In the genomic region with DNA sequence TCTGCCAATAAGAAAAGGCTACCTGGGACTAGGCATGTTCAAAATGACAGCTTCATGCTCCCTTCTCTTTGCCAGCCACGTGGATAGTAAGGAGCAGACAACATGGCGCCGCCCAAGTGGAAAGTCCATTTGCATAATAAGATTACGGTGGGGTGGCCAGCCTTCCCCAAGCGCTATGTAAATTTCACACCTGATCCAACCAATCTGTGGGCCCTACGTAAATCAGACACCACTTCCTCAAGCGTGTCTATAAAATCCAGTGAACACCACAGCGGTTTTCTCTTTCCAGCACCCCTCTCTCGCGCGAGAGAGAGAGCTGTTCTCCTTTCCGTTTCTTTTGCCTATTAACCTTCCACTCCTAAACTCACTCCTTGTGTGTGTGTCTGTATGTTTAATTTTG, we compare ENCODE assay signal across 1 cellular context.
TF ChIP-seq lines count a peak whose summit lies in the region.

No MANE protein-coding gene starts in this region.

TF ChIP-seq in H1, 55 proteins besides CTCF, POLR2A, EP300 and RAD21:
- TF ChIP-seq, protein P1, sequence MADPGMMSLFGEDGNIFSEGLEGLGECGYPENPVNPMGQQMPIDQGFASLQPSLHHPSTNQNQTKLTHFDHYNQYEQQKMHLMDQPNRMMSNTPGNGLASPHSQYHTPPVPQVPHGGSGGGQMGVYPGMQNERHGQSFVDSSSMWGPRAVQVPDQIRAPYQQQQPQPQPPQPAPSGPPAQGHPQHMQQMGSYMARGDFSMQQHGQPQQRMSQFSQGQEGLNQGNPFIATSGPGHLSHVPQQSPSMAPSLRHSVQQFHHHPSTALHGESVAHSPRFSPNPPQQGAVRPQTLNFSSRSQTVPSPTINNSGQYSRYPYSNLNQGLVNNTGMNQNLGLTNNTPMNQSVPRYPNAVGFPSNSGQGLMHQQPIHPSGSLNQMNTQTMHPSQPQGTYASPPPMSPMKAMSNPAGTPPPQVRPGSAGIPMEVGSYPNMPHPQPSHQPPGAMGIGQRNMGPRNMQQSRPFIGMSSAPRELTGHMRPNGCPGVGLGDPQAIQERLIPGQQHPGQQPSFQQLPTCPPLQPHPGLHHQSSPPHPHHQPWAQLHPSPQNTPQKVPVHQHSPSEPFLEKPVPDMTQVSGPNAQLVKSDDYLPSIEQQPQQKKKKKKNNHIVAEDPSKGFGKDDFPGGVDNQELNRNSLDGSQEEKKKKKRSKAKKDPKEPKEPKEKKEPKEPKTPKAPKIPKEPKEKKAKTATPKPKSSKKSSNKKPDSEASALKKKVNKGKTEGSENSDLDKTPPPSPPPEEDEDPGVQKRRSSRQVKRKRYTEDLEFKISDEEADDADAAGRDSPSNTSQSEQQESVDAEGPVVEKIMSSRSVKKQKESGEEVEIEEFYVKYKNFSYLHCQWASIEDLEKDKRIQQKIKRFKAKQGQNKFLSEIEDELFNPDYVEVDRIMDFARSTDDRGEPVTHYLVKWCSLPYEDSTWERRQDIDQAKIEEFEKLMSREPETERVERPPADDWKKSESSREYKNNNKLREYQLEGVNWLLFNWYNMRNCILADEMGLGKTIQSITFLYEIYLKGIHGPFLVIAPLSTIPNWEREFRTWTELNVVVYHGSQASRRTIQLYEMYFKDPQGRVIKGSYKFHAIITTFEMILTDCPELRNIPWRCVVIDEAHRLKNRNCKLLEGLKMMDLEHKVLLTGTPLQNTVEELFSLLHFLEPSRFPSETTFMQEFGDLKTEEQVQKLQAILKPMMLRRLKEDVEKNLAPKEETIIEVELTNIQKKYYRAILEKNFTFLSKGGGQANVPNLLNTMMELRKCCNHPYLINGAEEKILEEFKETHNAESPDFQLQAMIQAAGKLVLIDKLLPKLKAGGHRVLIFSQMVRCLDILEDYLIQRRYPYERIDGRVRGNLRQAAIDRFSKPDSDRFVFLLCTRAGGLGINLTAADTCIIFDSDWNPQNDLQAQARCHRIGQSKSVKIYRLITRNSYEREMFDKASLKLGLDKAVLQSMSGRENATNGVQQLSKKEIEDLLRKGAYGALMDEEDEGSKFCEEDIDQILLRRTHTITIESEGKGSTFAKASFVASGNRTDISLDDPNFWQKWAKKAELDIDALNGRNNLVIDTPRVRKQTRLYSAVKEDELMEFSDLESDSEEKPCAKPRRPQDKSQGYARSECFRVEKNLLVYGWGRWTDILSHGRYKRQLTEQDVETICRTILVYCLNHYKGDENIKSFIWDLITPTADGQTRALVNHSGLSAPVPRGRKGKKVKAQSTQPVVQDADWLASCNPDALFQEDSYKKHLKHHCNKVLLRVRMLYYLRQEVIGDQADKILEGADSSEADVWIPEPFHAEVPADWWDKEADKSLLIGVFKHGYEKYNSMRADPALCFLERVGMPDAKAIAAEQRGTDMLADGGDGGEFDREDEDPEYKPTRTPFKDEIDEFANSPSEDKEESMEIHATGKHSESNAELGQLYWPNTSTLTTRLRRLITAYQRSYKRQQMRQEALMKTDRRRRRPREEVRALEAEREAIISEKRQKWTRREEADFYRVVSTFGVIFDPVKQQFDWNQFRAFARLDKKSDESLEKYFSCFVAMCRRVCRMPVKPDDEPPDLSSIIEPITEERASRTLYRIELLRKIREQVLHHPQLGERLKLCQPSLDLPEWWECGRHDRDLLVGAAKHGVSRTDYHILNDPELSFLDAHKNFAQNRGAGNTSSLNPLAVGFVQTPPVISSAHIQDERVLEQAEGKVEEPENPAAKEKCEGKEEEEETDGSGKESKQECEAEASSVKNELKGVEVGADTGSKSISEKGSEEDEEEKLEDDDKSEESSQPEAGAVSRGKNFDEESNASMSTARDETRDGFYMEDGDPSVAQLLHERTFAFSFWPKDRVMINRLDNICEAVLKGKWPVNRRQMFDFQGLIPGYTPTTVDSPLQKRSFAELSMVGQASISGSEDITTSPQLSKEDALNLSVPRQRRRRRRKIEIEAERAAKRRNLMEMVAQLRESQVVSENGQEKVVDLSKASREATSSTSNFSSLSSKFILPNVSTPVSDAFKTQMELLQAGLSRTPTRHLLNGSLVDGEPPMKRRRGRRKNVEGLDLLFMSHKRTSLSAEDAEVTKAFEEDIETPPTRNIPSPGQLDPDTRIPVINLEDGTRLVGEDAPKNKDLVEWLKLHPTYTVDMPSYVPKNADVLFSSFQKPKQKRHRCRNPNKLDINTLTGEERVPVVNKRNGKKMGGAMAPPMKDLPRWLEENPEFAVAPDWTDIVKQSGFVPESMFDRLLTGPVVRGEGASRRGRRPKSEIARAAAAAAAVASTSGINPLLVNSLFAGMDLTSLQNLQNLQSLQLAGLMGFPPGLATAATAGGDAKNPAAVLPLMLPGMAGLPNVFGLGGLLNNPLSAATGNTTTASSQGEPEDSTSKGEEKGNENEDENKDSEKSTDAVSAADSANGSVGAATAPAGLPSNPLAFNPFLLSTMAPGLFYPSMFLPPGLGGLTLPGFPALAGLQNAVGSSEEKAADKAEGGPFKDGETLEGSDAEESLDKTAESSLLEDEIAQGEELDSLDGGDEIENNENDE (IDR thresholded peaks at IDR 0.05; ENCODE audit: insufficient replicate concordance, low read length), result no peak
- TF ChIP-seq HDAC2 (IDR thresholded peaks at IDR 0.05; ENCODE audit: borderline replicate concordance in 1 of 2, low read depth in 2 of 2, low read length in 2 of 2), result no peak
- no peak for TF ChIP-seq SP1 (IDR thresholded peaks at IDR 0.05; ENCODE audit: low read depth, low read length)
- no peak for TF ChIP-seq NANOG (IDR thresholded peaks at IDR 0.05; ENCODE audit: insufficient read depth, low read depth, low read length, poor library complexity, severe bottlenecking)
- TF ChIP-seq MAFK (IDR thresholded peaks at IDR 0.05; ENCODE audit: low read depth, low read length), result no peak
- TF ChIP-seq BCL11A (IDR thresholded peaks at IDR 0.05; ENCODE audit: low read depth in 2 of 2, low read length in 2 of 2), result no peak
